8 cellular contexts compared by ENCODE assay signal in genomic region chr1:31062162-31062866, GRCh38. TPM values are rescaled to one million over a fixed set of nuclear protein-coding genes. Genes with fewer than 3 reads are reported as not detected.
DNase-seq lines count a peak whose midpoint lies in the region; ATAC-seq and TF ChIP-seq lines count a peak whose summit lies in the region.
"Not testable (repeated sequence)": the region's sequence is repeated elsewhere in the genome, so short reads cannot be mapped to it uniquely, and the experiment has no call there.

No MANE protein-coding gene starts in this region.

- in situ Hi-C loops in IMR-90 (cut with MboI; ENCODE audit: low sequenced_read_pairs) = not testable (repeated sequence)

- not testable (repeated sequence) for H3K27ac ChIP-seq in IMR-90 (ENCODE audit: insufficient read depth, low read length); iPS-18a (ENCODE audit: low read length)
- peak overlapping the region; percentile 96 to 99 for H3K27ac ChIP-seq in breast epithelium

- H3K4me2 ChIP-seq in IMR-90 (ENCODE audit: low read depth, low read length) = peak overlapping the region; percentile 89

- not testable (repeated sequence) for TF ChIP-seq CTCF in IMR-90 (conservative IDR thresholded peaks at IDR 0.05; ENCODE audit: low read depth, low read length); breast epithelium (IDR thresholded peaks at IDR 0.05); nephron (IDR thresholded peaks at IDR 0.05; ENCODE audit: unreplicated experiment in 3 of 3)

- H3K36me3 Mint-ChIP-seq in activated CD4-positive, alpha-beta T cell treated with anti-CD3 and anti-CD28 coated beads, Interleukin-2, amount 10 ng/mL, durations not matched to agents 7 days and 5 days (ENCODE audit: low read depth) = peaks cover 31% of the 10 kb centered on the region
- H3K36me3 Mint-ChIP-seq in nephron (ENCODE audit: low read depth) = peaks cover 25% of the 10 kb centered on the region

- H3K4me3 ChIP-seq in IMR-90 (ENCODE audit: insufficient read depth, low read depth, low read length) = not testable (repeated sequence)
- H3K4me3 ChIP-seq in breast epithelium (peak overlapping the region in 2 of 3 donors; percentile 69 to 78), iPS-18a (ENCODE audit: low read length) (peak overlapping the region; percentile 100)

- H3K23ac ChIP-seq in IMR-90 (ENCODE audit: low read depth, low read length) = not testable (repeated sequence)

- POLR2A ChIA-PET in IMR-90 (lab: Charles Lee; ENCODE audit: unreplicated experiment); activated CD4-positive, alpha-beta T cell treated with anti-CD3 and anti-CD28 coated beads, Interleukin-2, amount 10 ng/mL, durations not matched to agents 7 days and 5 days (lab: Charles Lee): not testable (repeated sequence)

- 19% methylated on average over 3 of the region's 14 CpGs; no CpG with 5 or more reads in 1 of the 2 experiments for WGBS in IMR-90 (ENCODE audit: extremely low coverage in 2 of 2, insufficient read length in 1 of 2), 2 experiments

- DNase-seq in COR-L47 (lab: John Stamatoyannopoulos, UW) (peak; percentile 34), IMR-90 (peak; percentile 13), NCI-H526 treated with DMSO at 0.1 percent for 48 hours (lab: John Stamatoyannopoulos, UW) (peak; percentile 56)
- not testable (repeated sequence) for DNase-seq in activated CD4-positive, alpha-beta T cell treated with anti-CD3 and anti-CD28 coated beads, Interleukin-2, amount 10 ng/mL, durations not matched to agents 7 days and 5 days; breast epithelium (ENCODE audit: low spot score in 2 of 2); stimulated activated naive CD8-positive, alpha-beta T cell treated with anti-CD3 and anti-CD28 coated beads, Interleukin-15, amount 100 ng/mL, for 72 hours

- H2BK15ac ChIP-seq in IMR-90 (ENCODE audit: low read depth, low read length) = not testable (repeated sequence)

- CTCF ChIA-PET in IMR-90 (lab: Yijun Ruan, JAX) = interaction anchor here (0.7 kb wide), 1 partner anchor 102 kb away, joined by 3 read pairs; no protein-coding TSS in a partner anchor
- CTCF ChIA-PET in activated CD4-positive, alpha-beta T cell treated with anti-CD3 and anti-CD28 coated beads, Interleukin-2, amount 10 ng/mL, durations not matched to agents 7 days and 5 days (lab: Charles Lee) = not testable (repeated sequence)

- H3K4me3 Mint-ChIP-seq in activated CD4-positive, alpha-beta T cell treated with anti-CD3 and anti-CD28 coated beads, Interleukin-2, amount 10 ng/mL, durations not matched to agents 7 days and 5 days = peak overlapping the region; percentile 99
- peak overlapping the region; percentile 99 to 100 (median 100) for H3K4me3 Mint-ChIP-seq in nephron
- peak overlapping the region; percentile 98 to 99 for H3K4me3 Mint-ChIP-seq in stimulated activated naive CD8-positive, alpha-beta T cell treated with anti-CD3 and anti-CD28 coated beads, Interleukin-15, amount 100 ng/mL, for 72 hours

- H3K9me3 ChIP-seq in IMR-90 (ENCODE audit: control insufficient read depth, insufficient read depth, low read length); breast epithelium; iPS-18a (ENCODE audit: control insufficient read depth, low read depth, low read length): not testable (repeated sequence)

- BruUV-seq in IMR-90 (replicated peaks; lab: Mats Ljungman, UMichigan) = not testable (repeated sequence)

- intact Hi-C loops in IMR-90 (cut with micrococcal nuclease) = loop anchor here (5.0 kb wide), 1 partner anchor 120 kb away; no protein-coding TSS in a partner anchor
- intact Hi-C loops in breast epithelium (cut with DNase I; ENCODE audit: low total_unique reads) = not testable (repeated sequence)

- H2BK120ac ChIP-seq in IMR-90 (ENCODE audit: low read depth, low read length) = not testable (repeated sequence)

- dilution Hi-C loops in IMR-90 (cut with HindIII; ENCODE audit: low sequenced_read_pairs, unreplicated experiment) = not testable (repeated sequence)

- not testable (repeated sequence) for H3K18ac ChIP-seq in IMR-90 (ENCODE audit: low read depth, low read length)

- not testable (repeated sequence) for H4K8ac ChIP-seq in IMR-90 (ENCODE audit: low read depth in 2 of 2, low read length in 2 of 2)

- not testable (repeated sequence) for TF ChIP-seq RAD21 in IMR-90 (IDR thresholded peaks at IDR 0.05; ENCODE audit: low read length)

- not testable (repeated sequence) for H3K9ac ChIP-seq in IMR-90 (ENCODE audit: low read depth, low read length); iPS-18a (ENCODE audit: low read length)

- peak overlapping the region; percentile 65 for H3K27ac Mint-ChIP-seq in activated CD4-positive, alpha-beta T cell treated with anti-CD3 and anti-CD28 coated beads, Interleukin-2, amount 10 ng/mL, durations not matched to agents 7 days and 5 days
- H3K27ac Mint-ChIP-seq in nephron = peak overlapping the region; percentile 55 to 100 (median 72)
- H3K27ac Mint-ChIP-seq in stimulated activated naive CD8-positive, alpha-beta T cell treated with anti-CD3 and anti-CD28 coated beads, Interleukin-15, amount 100 ng/mL, for 72 hours = peak overlapping the region in 1 of 2 donors; percentile 100

- H2AFZ ChIP-seq in IMR-90 (replicated peaks; ENCODE audit: low read length, poor library complexity) = not testable (repeated sequence)

- H3K4me1 ChIP-seq in IMR-90 (ENCODE audit: control insufficient read depth, insufficient read depth, low read length); breast epithelium; iPS-18a (ENCODE audit: control insufficient read depth, low read depth, low read length): not testable (repeated sequence)

- TF ChIP-seq POLR2A in IMR-90 (IDR thresholded peaks at IDR 0.05; ENCODE audit: low read depth, low read length); breast epithelium (IDR thresholded peaks at IDR 0.05): not testable (repeated sequence)

- not testable (repeated sequence) for H2BK5ac ChIP-seq in IMR-90 (ENCODE audit: low read depth, low read length, poor library complexity, severe bottlenecking)

- not testable (repeated sequence) for H3K9me3 Mint-ChIP-seq in activated CD4-positive, alpha-beta T cell treated with anti-CD3 and anti-CD28 coated beads, Interleukin-2, amount 10 ng/mL, durations not matched to agents 7 days and 5 days; nephron; stimulated activated naive CD8-positive, alpha-beta T cell treated with anti-CD3 and anti-CD28 coated beads, Interleukin-15, amount 100 ng/mL, for 72 hours

- H2AK9ac ChIP-seq in IMR-90 (replicated peaks; ENCODE audit: low read depth, low read length, poor library complexity) = not testable (repeated sequence)

- H3K79me1 ChIP-seq in IMR-90 (ENCODE audit: low read depth in 1 of 2, low read length in 2 of 2) = peaks cover 0 to 12% of the 10 kb centered on the region in 2 experiments; a peak in 2 of 4 replicates

- not testable (repeated sequence) for H3K14ac ChIP-seq in IMR-90 (replicated peaks; ENCODE audit: low read depth, low read length)

- not testable (repeated sequence) for H4K5ac ChIP-seq in IMR-90 (ENCODE audit: low read depth, low read length)

- not testable (repeated sequence) for H3K27me3 Mint-ChIP-seq in activated CD4-positive, alpha-beta T cell treated with anti-CD3 and anti-CD28 coated beads, Interleukin-2, amount 10 ng/mL, durations not matched to agents 7 days and 5 days; nephron (ENCODE audit: low read depth); stimulated activated naive CD8-positive, alpha-beta T cell treated with anti-CD3 and anti-CD28 coated beads, Interleukin-15, amount 100 ng/mL, for 72 hours

- peaks cover 71% of the 10 kb centered on the region for H4K20me1 ChIP-seq in IMR-90 (ENCODE audit: insufficient read depth, low read length)

- not testable (repeated sequence) for H2AK5ac ChIP-seq in IMR-90 (ENCODE audit: low read depth, low read length)

- ATAC-seq in IMR-90 (ENCODE audit: low read depth); stimulated activated naive CD8-positive, alpha-beta T cell treated with anti-CD3 and anti-CD28 coated beads, Interleukin-15, amount 100 ng/mL, for 72 hours: not testable (repeated sequence)

- not testable (repeated sequence) for H3K36me3 ChIP-seq in IMR-90 (ENCODE audit: control insufficient read depth, insufficient read depth, low read length); breast epithelium
- peaks cover 24% of the 10 kb centered on the region for H3K36me3 ChIP-seq in iPS-18a (ENCODE audit: control insufficient read depth, low read depth, low read length)

- H3K9me1 ChIP-seq in IMR-90 (ENCODE audit: insufficient read depth, low read length) = not testable (repeated sequence)

- H2BK20ac ChIP-seq in IMR-90 (ENCODE audit: low read depth, low read length) = not testable (repeated sequence)

- not testable (repeated sequence) for H3K4ac ChIP-seq in IMR-90 (ENCODE audit: low read depth, low read length)

- not testable (repeated sequence) for H4K91ac ChIP-seq in IMR-90 (ENCODE audit: insufficient read depth, low read depth, low read length)

- H3K27me3 ChIP-seq in IMR-90 (ENCODE audit: control insufficient read depth, insufficient read depth, low read length); breast epithelium; iPS-18a (ENCODE audit: control insufficient read depth, insufficient read depth, low read length): not testable (repeated sequence)

- H3K4me1 Mint-ChIP-seq in activated CD4-positive, alpha-beta T cell treated with anti-CD3 and anti-CD28 coated beads, Interleukin-2, amount 10 ng/mL, durations not matched to agents 7 days and 5 days = peaks cover 46% of the 10 kb centered on the region
- H3K4me1 Mint-ChIP-seq in nephron = peaks cover 33% of the 10 kb centered on the region
- H3K4me1 Mint-ChIP-seq in stimulated activated naive CD8-positive, alpha-beta T cell treated with anti-CD3 and anti-CD28 coated beads, Interleukin-15, amount 100 ng/mL, for 72 hours = peaks cover 55% of the 10 kb centered on the region

- H3K56ac ChIP-seq in IMR-90 (ENCODE audit: extremely low read depth, insufficient read depth, low read length) = not testable (repeated sequence)

RNA-seq across cellular contexts. Expression of gene PUM1, which starts 3.2 kb away (rescaled TPM):
- total RNA-seq in IMR-90 (2012; rRNA removed) (71.9 and 137 TPM in 2 replicates), breast epithelium (100 to 1,000 TPM in 2 of 3 donors, 10 to 100 TPM in 1; 93.8 to 149 (median 116) TPM)
- polyA plus RNA-seq in IMR-90 (2012; rRNA removed) = 65.2 and 75.4 TPM in 2 replicates
- polyA plus RNA-seq in IMR-90 (2012; cell fraction: cytosol; rRNA removed) = 22.4 and 33.8 TPM in 2 replicates
- polyA plus RNA-seq in IMR-90 (2012; cell fraction: nucleus; rRNA removed; ENCODE audit: low replicate concordance) = 58.3 and 84.7 TPM in 2 replicates
- 100 to 1,000 TPM in 1 of 2 experiments, 10 to 100 TPM in 1; 99.3 to 102 TPM for total RNA-seq in activated CD4-positive, alpha-beta T cell treated with anti-CD3 and anti-CD28 coated beads, Interleukin-2, amount 10 ng/mL, durations not matched to agents 7 days and 5 days
